Comparison of ENCODE assay signal across 13 cellular contexts in genomic region chr6:11139051-11139960, GRCh38. TPM values are rescaled to one million over a fixed set of nuclear protein-coding genes. Genes with fewer than 3 reads are reported as not detected.
DNase-seq lines count a peak whose midpoint lies in the region; ATAC-seq and TF ChIP-seq lines count a peak whose summit lies in the region.
"Had no signal": no experiment of that assay in that cellular context is flagged by ENCODE, and none has a peak within 500 bp of the region (broad histone marks: within the 10 kb centered on the region; RNA-seq: fewer than 3 reads in every experiment).

No MANE protein-coding gene starts in this region.

- H3K36me3 ChIP-seq in GM06990 (ENCODE audit: control insufficient read depth, insufficient read depth, low read length) (peaks cover 3% of the 10 kb centered on the region), HCT116 (ENCODE audit: control insufficient read depth in 1 of 2, insufficient read depth in 2 of 2, low read length in 2 of 2) (peaks cover 2 to 6% of the 10 kb centered on the region in 2 experiments; a peak in 1 of 4 replicates), SK-N-SH (replicated peaks in 1 of 2; ENCODE audit: control insufficient read depth in 1 of 2, insufficient read depth in 2 of 2, low read length in 1 of 2) (peaks cover 14 to 18% of the 10 kb centered on the region in 2 experiments), stomach (peaks cover 8 to 18% (median 15%) of the 10 kb centered on the region in 4 donors)

- TF ChIP-seq POLR2A in HCT116 (IDR thresholded peaks at IDR 0.05; ENCODE audit: borderline replicate concordance, extremely low read depth, insufficient read depth, insufficient read length) (no peak), stomach (IDR thresholded peaks at IDR 0.05) (no peak)

- peaks cover 27% of the 10 kb centered on the region for H3F3A ChIP-seq in SK-N-SH (replicated peaks; ENCODE audit: insufficient read depth)

- no peak for TF ChIP-seq RAD21 in HCT116 (IDR thresholded peaks at IDR 0.05; ENCODE audit: low read depth)
- no peak for TF ChIP-seq RAD21 in SK-N-SH (IDR thresholded peaks at IDR 0.05; ENCODE audit: low read length)

- H3K4me3 ChIP-seq in GM06990 (replicated peaks; ENCODE audit: low read depth, low read length) (no peak overlapping the region), HCT116 (replicated peaks in 1 of 2; ENCODE audit: low read depth in 1 of 2, low read length in 2 of 2) (no peak overlapping the region), SK-N-SH (ENCODE audit: low read depth in 2 of 2, low read length in 1 of 2) (no peak overlapping the region), stomach (no peak overlapping the region)
- H3K4me3 ChIP-seq: esophagus muscularis mucosa, lung had no signal

- DNase-seq in GM06990 (ENCODE audit: extremely low read depth, insufficient read length) (peak; percentile 13), HCT116 (ENCODE audit: low read depth, low spot score) (no peak), SK-N-SH (no peak), iris pigment epithelial cell (ENCODE audit: low read depth) (peak; percentile 72), NCI-H2029 treated with DMSO at 0.1 percent for 48 hours (lab: John Stamatoyannopoulos, UW) (no peak), DMS153 treated with DMSO at 0.1 percent for 48 hours (lab: John Stamatoyannopoulos, UW; ENCODE audit: unreplicated experiment) (no peak), stomach (no peak)
- DNase-seq: aorta, DND-41, NCI-H1092 treated with DMSO at 0.1 percent for 48 hours had no signal

- POLR2A ChIA-PET in HCT116 (lab: Charles Lee) (no interaction called here), SK-N-SH (lab: Yijun Ruan, JAX) (no interaction called here)

- intact Hi-C loops in HCT116 (cut with micrococcal nuclease) (no loop called here), stomach (cut with DNase I; ENCODE audit: low total_unique reads) (no loop called here)

- H3K27me3 ChIP-seq in GM06990 (replicated peaks; ENCODE audit: control insufficient read depth, insufficient read depth, low read length) (no peaks in the 10 kb centered on the region), HCT116 (ENCODE audit: insufficient read depth, low read length) (no peaks in the 10 kb centered on the region), SK-N-SH (ENCODE audit: insufficient read depth) (no peaks in the 10 kb centered on the region), stomach (no peaks in the 10 kb centered on the region)
- H3K27me3 ChIP-seq: esophagus muscularis mucosa had no signal

- no peaks in the 10 kb centered on the region for H3K9me3 ChIP-seq in HCT116 (ENCODE audit: control insufficient read depth in 1 of 2, insufficient read depth in 1 of 2, low read depth in 1 of 2, low read length in 2 of 2)
- H3K9me3 ChIP-seq in SK-N-SH, result no peaks in the 10 kb centered on the region
- H3K9me3 ChIP-seq in stomach, result no peaks in the 10 kb centered on the region
- H3K9me3 ChIP-seq: esophagus muscularis mucosa had no signal

- H3K27ac ChIP-seq in HCT116 (ENCODE audit: low read depth, low read length) (no peak overlapping the region), SK-N-SH (ENCODE audit: low read depth in 2 of 2, low read length in 1 of 2) (peak overlapping the region in 1 of 2 experiments; percentile 44; a peak in 2 of 4 replicates), stomach (no peak overlapping the region)
- H3K27ac ChIP-seq: esophagus muscularis mucosa had no signal

- no TSS peak for BruUV-seq in HCT116 (replicated peaks; lab: Mats Ljungman, UMichigan)

- TF ChIP-seq CTCF in GM06990 (IDR thresholded peaks at IDR 0.05; ENCODE audit: insufficient read depth, low read length, poor library complexity, severe bottlenecking) (no peak), HCT116 (IDR thresholded peaks at IDR 0.05 in 2 of 3, conservative IDR thresholded peaks at IDR 0.05 in 1 of 3; ENCODE audit: borderline replicate concordance in 1 of 3, insufficient read depth in 1 of 3, low read depth in 2 of 3, low read length in 2 of 3) (no peak), SK-N-SH (IDR thresholded peaks at IDR 0.05) (no peak), stomach (IDR thresholded peaks at IDR 0.05) (no peak)

- ATAC-seq in HCT116 (no peak), GM21381 (IDR thresholded peaks at IDR 0.05; ENCODE audit: unreplicated experiment) (no peak)

- H4K20me1 ChIP-seq in HCT116 (ENCODE audit: insufficient read depth) (no peaks in the 10 kb centered on the region), SK-N-SH (ENCODE audit: insufficient read depth) (no peaks in the 10 kb centered on the region)

- no peak overlapping the region for H2AFZ ChIP-seq in HCT116 (ENCODE audit: low read depth, low read length, poor library complexity, severe bottlenecking)
- no peak overlapping the region for H2AFZ ChIP-seq in SK-N-SH (ENCODE audit: low read depth)

- no peaks in the 10 kb centered on the region for H3K9me2 ChIP-seq in HCT116 (ENCODE audit: insufficient read depth)
- H3K9me2 ChIP-seq in SK-N-SH, result no peaks in the 10 kb centered on the region

- 87% methylated on average over 3 of the region's 3 CpGs for WGBS in SK-N-SH (ENCODE audit: low lambda C conversion rate)
- 79 to 90% (median 86%) methylated on average over 3 of the region's 3 CpGs for WGBS in stomach, 5 donors

- H3K4me1 ChIP-seq in HCT116 (ENCODE audit: control insufficient read depth in 1 of 2, insufficient read depth in 2 of 2, low read length in 2 of 2), result peaks cover 7 to 28% of the 10 kb centered on the region in 2 experiments; a peak in 3 of 4 replicates
- peaks cover 0 to 33% of the 10 kb centered on the region in 2 experiments; a peak in 3 of 4 replicates for H3K4me1 ChIP-seq in SK-N-SH (ENCODE audit: control insufficient read depth in 1 of 2, insufficient read depth in 2 of 2, low read depth in 1 of 2, low read length in 1 of 2)
- H3K4me1 ChIP-seq in stomach, result no peaks in the 10 kb centered on the region

- CTCF ChIA-PET in HCT116 (lab: Charles Lee), result no interaction called here
- CTCF ChIA-PET in SK-N-SH (lab: Yijun Ruan, JAX), result interaction anchor here (3.0 kb wide), 1 partner anchor 357 kb away, joined by 14 read pairs; no protein-coding TSS in a partner anchor

- H3K9ac ChIP-seq in HCT116 (ENCODE audit: low read length) (no peak overlapping the region), SK-N-SH (no peak overlapping the region)

- no peak overlapping the region for H3K4me2 ChIP-seq in HCT116 (ENCODE audit: low read length)
- H3K4me2 ChIP-seq in SK-N-SH, result no peak overlapping the region

- RAD21 ChIA-PET in HCT116 (lab: Charles Lee; ENCODE audit: low non-redundant PET in 1 of 2, low total read pairs in 2 of 2, uncharacterized antibody in 2 of 2, unreplicated experiment in 2 of 2), result no interaction called here

- H3K79me2 ChIP-seq in HCT116 (ENCODE audit: insufficient read depth, low read length) (no peaks in the 10 kb centered on the region), SK-N-SH (ENCODE audit: insufficient read depth) (0 out of 2 replicates have a peak, but pooled peaks cover 3% of the 10 kb centered on the region)

- TF ChIP-seq EP300 in SK-N-SH (IDR thresholded peaks at IDR 0.05; ENCODE audit: borderline replicate concordance in 1 of 2, low read depth in 1 of 2, low read length in 1 of 2) (no peak), stomach (IDR thresholded peaks at IDR 0.05) (no peak)

TF ChIP-seq in HCT116, 20 proteins besides CTCF, POLR2A, EP300 and RAD21:
- TF ChIP-seq TCF7L2 (IDR thresholded peaks at IDR 0.05; ENCODE audit: borderline replicate concordance, extremely low read depth, insufficient read depth, insufficient read length) (no peak), EZH2phosphoT487 (IDR thresholded peaks at IDR 0.05; ENCODE audit: borderline replicate concordance) (no peak), SIN3A (IDR thresholded peaks at IDR 0.05; ENCODE audit: low read depth) (no peak), JUND (IDR thresholded peaks at IDR 0.05) (peak; percentile 16; the same call in 1 of the 2 replicates), MAX (IDR thresholded peaks at IDR 0.05) (no peak)

TF ChIP-seq in SK-N-SH, 30 proteins besides CTCF, POLR2A, EP300 and RAD21 (continues in another document):
- TF ChIP-seq FOSL2 (IDR thresholded peaks at IDR 0.05; ENCODE audit: borderline replicate concordance, low read depth) (peak; percentile 33; the same call in 1 of the 2 replicates), MEF2A (IDR thresholded peaks at IDR 0.05; ENCODE audit: borderline replicate concordance, low read depth) (no peak), TAF1 (IDR thresholded peaks at IDR 0.05; ENCODE audit: borderline replicate concordance, low read depth, low read length) (no peak), SIN3A (IDR thresholded peaks at IDR 0.05; ENCODE audit: borderline replicate concordance, low read depth, low read length) (no peak), FOXJ3 (CRISPR knock-in tag; IDR thresholded peaks at IDR 0.05) (no peak), USF1 (IDR thresholded peaks at IDR 0.05; ENCODE audit: borderline replicate concordance, low read depth) (no peak), EZH2phosphoT487 (IDR thresholded peaks at IDR 0.05; ENCODE audit: borderline replicate concordance, low read depth) (no peak), POLR2AphosphoS5 (IDR thresholded peaks at IDR 0.05; ENCODE audit: low read depth, low read length) (no peak), TCF12 (IDR thresholded peaks at IDR 0.05) (peak; percentile 48; the same call in 1 of the 2 replicates), CHD2 (IDR thresholded peaks at IDR 0.05; ENCODE audit: low read length, partially characterized antibody) (no peak)

RNA-seq across cellular contexts. Expression of gene ERVFRD-1, which starts 27.8 kb away (rescaled TPM):
- total RNA-seq in HCT116 (2021; ENCODE audit: unreplicated experiment) (not detected), stomach (1 to 10 TPM in 1 of 5 donors, not detected in 4; 1.2 TPM)
- polyA plus RNA-seq in HCT116 (2012), result 0.03 and 0.05 TPM in 2 replicates
- polyA plus RNA-seq in SK-N-SH (2012; rRNA removed) (not detected in 2 replicates), stomach (under 1 TPM in 2 of 3 donors, not detected in 1; 0.15 to 0.19 TPM)
- not detected in 2 replicates for polyA plus RNA-seq in SK-N-SH (2012; cell fraction: cytosol; rRNA removed)
- polyA plus RNA-seq in SK-N-SH (2012; cell fraction: nucleus; rRNA removed), result not detected in 2 replicates
- polyA plus RNA-seq: aorta had no signal

RNA-seq across cellular contexts. Expression of gene SMIM13, which starts 45.7 kb away (rescaled TPM):
- total RNA-seq in HCT116 (2021; ENCODE audit: unreplicated experiment) (15.7 TPM), stomach (10 to 100 TPM in 1 of 5 donors, 1 to 10 TPM in 4; 1.2 to 15.8 (median 4.5) TPM)
- 6.6 and 7.5 TPM in 2 replicates for polyA plus RNA-seq in HCT116 (2012)
- polyA plus RNA-seq in SK-N-SH (2012; rRNA removed) (2.1 and 2.7 TPM in 2 replicates), stomach (1 to 10 TPM; 2.4 to 3.3 (median 2.7) TPM)
- 4.1 and 5.4 TPM in 2 replicates for polyA plus RNA-seq in SK-N-SH (2012; cell fraction: cytosol; rRNA removed)
- 0.74 and 1.6 TPM in 2 replicates for polyA plus RNA-seq in SK-N-SH (2012; cell fraction: nucleus; rRNA removed)

Comparison
In these comparisons a context has a peak if more than half of its experiments do, and no peak if none do; other contexts are left out.
1. DNase-seq: peak in GM06990 (single experiment) and iris pigment epithelial cell (single experiment); none in HCT116 (single experiment), SK-N-SH (single experiment), NCI-H2029 treated with DMSO at 0.1 percent for 48 hours (single experiment), DMS153 treated with DMSO at 0.1 percent for 48 hours (single experiment) and stomach (single experiment).